15 cellular contexts compared by ENCODE assay signal in genomic region chr15:83850015-83850414, GRCh38.
DNase-seq lines count a peak whose midpoint lies in the region; ATAC-seq, FAIRE-seq and TF ChIP-seq lines count a peak whose summit lies in the region.
"Had no signal": no experiment of that assay in that cellular context is flagged by ENCODE, and none has a peak within 500 bp of the region (broad histone marks: within the 10 kb centered on the region; RNA-seq: fewer than 3 reads in every experiment).

No MANE protein-coding gene starts in this region.

- no peak overlapping the region for H2BK5ac ChIP-seq in H9 (ENCODE audit: insufficient read length, low read length)

- H3K4me1 ChIP-seq in HEK293 (ENCODE audit: control insufficient read depth, insufficient read depth, low read length): no peaks in the 10 kb centered on the region
- peaks cover 15 to 64% (median 60%) of the 10 kb centered on the region in 4 donors for H3K4me1 ChIP-seq in esophagus muscularis mucosa
- peaks cover 0 to 74% (median 50%) of the 10 kb centered on the region in 4 donors for H3K4me1 ChIP-seq in sigmoid colon
- H3K4me1 ChIP-seq in H9 (ENCODE audit: insufficient read depth, low read length): no peaks in the 10 kb centered on the region
- H3K4me1 ChIP-seq: BLaER1 had no signal

- no peak overlapping the region for H3K18ac ChIP-seq in H9 (ENCODE audit: insufficient read length, low read depth, low read length)

- no peaks in the 10 kb centered on the region for H3K23me2 ChIP-seq in H9 (ENCODE audit: insufficient read length, low read depth, low read length, poor library complexity, severe bottlenecking)

- no peaks in the 10 kb centered on the region; a peak in 1 of 4 replicates for H3K4me1 Mint-ChIP-seq in H9
- H3K4me1 Mint-ChIP-seq: IgD-negative memory B cell had no signal

- H3K4me3 ChIP-seq in HEK293 (ENCODE audit: low read depth, low read length): no peak overlapping the region
- H3K4me3 ChIP-seq in esophagus muscularis mucosa: no peak overlapping the region
- H3K4me3 ChIP-seq in sigmoid colon: no peak overlapping the region
- H3K4me3 ChIP-seq: BLaER1 had no signal

- no peak overlapping the region for H4K91ac ChIP-seq in H9 (ENCODE audit: insufficient read length, low read depth, low read length)

- no peaks in the 10 kb centered on the region for H3K27me3 Mint-ChIP-seq in H9 (ENCODE audit: low read depth)

- H3K36me3 Mint-ChIP-seq in H9 (ENCODE audit: insufficient read depth in 1 of 3, low read depth in 3 of 3): no peaks in the 10 kb centered on the region

- no peak for ATAC-seq in HG03439 (IDR thresholded peaks at IDR 0.05; ENCODE audit: unreplicated experiment)

- H3K79me2 ChIP-seq in H9 (ENCODE audit: insufficient read depth, low read length): 0 out of 2 replicates have a peak, but pooled peaks cover 2% of the 10 kb centered on the region

- TF ChIP-seq EP300 in esophagus muscularis mucosa (IDR thresholded peaks at IDR 0.05) (no peak), sigmoid colon (IDR thresholded peaks at IDR 0.05) (no peak)

- H4K20me1 ChIP-seq in H9 (ENCODE audit: control insufficient read depth, insufficient read depth, insufficient read length): no peaks in the 10 kb centered on the region
- H4K20me1 ChIP-seq: BLaER1 had no signal

- no peak overlapping the region for H3T11ph ChIP-seq in H9 (ENCODE audit: low read length)

- WGBS in esophagus muscularis mucosa: 52% methylated on average over 5 of the region's 5 CpGs
- WGBS in sigmoid colon, 2 donors: 44 to 67% methylated on average over 5 of the region's 5 CpGs
- WGBS in H9 (ENCODE audit: extremely low coverage, insufficient read length, low lambda C conversion rate): no CpG with 5 or more reads among the region's 5 CpGs

- no peak for TF ChIP-seq POLR2A in esophagus muscularis mucosa (IDR thresholded peaks at IDR 0.05; ENCODE audit: low read depth)
- TF ChIP-seq POLR2A in sigmoid colon (IDR thresholded peaks at IDR 0.05): no peak

- H3K27ac ChIP-seq in HEK293 (ENCODE audit: extremely low read depth, low read depth, low read length): no peak overlapping the region
- H3K27ac ChIP-seq in esophagus muscularis mucosa (replicated peaks in 1 of 4): peak overlapping the region; percentile 21 to 82 (median 48)
- H3K27ac ChIP-seq in sigmoid colon: peak overlapping the region in 3 of 4 donors; percentile 60 to 76 (median 71)
- no peak overlapping the region for H3K27ac ChIP-seq in H9 (ENCODE audit: insufficient read length, low read depth, low read length)
- H3K27ac ChIP-seq: BLaER1 had no signal

- no peak overlapping the region for H3K4me2 ChIP-seq in H9 (ENCODE audit: insufficient read depth, insufficient read length, low read length)
- H3K4me2 ChIP-seq: BLaER1, SK-N-SH had no signal

- H3K9me3 Mint-ChIP-seq in H9: no peaks in the 10 kb centered on the region
- H3K9me3 Mint-ChIP-seq: IgD-negative memory B cell had no signal

- H3K9ac ChIP-seq in H9 (ENCODE audit: extremely low read depth, insufficient read length, low read length): no peak overlapping the region
- H3K9ac ChIP-seq: BLaER1, SK-N-SH had no signal

- POLR2A ChIA-PET in HEK293 (lab: Yijun Ruan, JAX): no interaction called here

- H3K79me1 ChIP-seq in H9 (ENCODE audit: insufficient read depth, low read depth, low read length, poor library complexity, severe bottlenecking): no peaks in the 10 kb centered on the region

- CTCF ChIA-PET in HEK293 (lab: Yijun Ruan, JAX): interaction anchor here (0.6 kb wide), 1 partner anchor 246 kb away, joined by 3 read pairs; no protein-coding TSS in a partner anchor

- H4K5ac ChIP-seq in H9 (ENCODE audit: insufficient read length, low read depth, low read length): no peak overlapping the region

- H3K36me3 ChIP-seq in HEK293 (ENCODE audit: control insufficient read depth in 2 of 2, insufficient read depth in 1 of 2, low read length in 2 of 2) (no peaks in the 10 kb centered on the region), esophagus muscularis mucosa (no peaks in the 10 kb centered on the region), sigmoid colon (no peaks in the 10 kb centered on the region)
- H3K36me3 ChIP-seq: BLaER1 had no signal

- H3K9me3 ChIP-seq in HEK293 (ENCODE audit: control insufficient read depth, insufficient read depth, low read depth, low read length): no peaks in the 10 kb centered on the region
- H3K9me3 ChIP-seq in esophagus muscularis mucosa: no peaks in the 10 kb centered on the region
- no peaks in the 10 kb centered on the region for H3K9me3 ChIP-seq in sigmoid colon
- no peaks in the 10 kb centered on the region for H3K9me3 ChIP-seq in H9 (ENCODE audit: control insufficient read depth, low read depth, low read length)
- H3K9me3 ChIP-seq: BLaER1, SK-N-SH had no signal

- H2BK12ac ChIP-seq in H9 (ENCODE audit: insufficient read length, low read depth, low read length): no peak overlapping the region

- DNase-seq in NCI-H524 treated with DMSO at 0.1 percent for 48 hours (lab: John Stamatoyannopoulos, UW) (peak; percentile 21), esophagus muscularis mucosa (ENCODE audit: extremely low spot score) (no peak), sigmoid colon (no peak), RCC 7860 (ENCODE audit: low spot score) (no peak), H9 (no peak)
- DNase-seq: NCI-H1436; NCI-H2081; NCI-H526; NK-92 treated with Interleukin-12 subunit alpha and Interleukin-12 subunit beta, amount 100 ng/mL, for 24 hours; SK-N-SH had no signal

- H3K27me3 ChIP-seq in esophagus muscularis mucosa (no peaks in the 10 kb centered on the region), sigmoid colon (no peaks in the 10 kb centered on the region), H9 (ENCODE audit: insufficient read depth, low read length) (no peaks in the 10 kb centered on the region)
- H3K27me3 ChIP-seq: BLaER1 had no signal

- no peak overlapping the region for H3K14ac ChIP-seq in H9 (ENCODE audit: insufficient read depth, low read length)

- H2AK5ac ChIP-seq in H9 (ENCODE audit: insufficient read length, low read length): no peak overlapping the region

- H2BK20ac ChIP-seq in H9 (ENCODE audit: low read depth, low read length, poor library complexity, severe bottlenecking): no peak overlapping the region

- H3K23ac ChIP-seq in H9 (ENCODE audit: insufficient read length, low read depth, low read length): no peak overlapping the region

- H2BK15ac ChIP-seq in H9 (ENCODE audit: low read depth, low read length): no peak overlapping the region

- no peak for TF ChIP-seq CTCF in HEK293 (tag by site-specific recombination; IDR thresholded peaks at IDR 0.05)
- no peak for TF ChIP-seq CTCF in esophagus muscularis mucosa (IDR thresholded peaks at IDR 0.05)
- TF ChIP-seq CTCF in sigmoid colon (IDR thresholded peaks at IDR 0.05): no peak
- TF ChIP-seq CTCF in H9 (conservative IDR thresholded peaks at IDR 0.05): no peak

- H4K8ac ChIP-seq in H9 (replicated peaks; ENCODE audit: insufficient read length, low read depth, low read length): no peak overlapping the region

- no peak overlapping the region for H3K4me3 Mint-ChIP-seq in H9
- H3K4me3 Mint-ChIP-seq: IgD-negative memory B cell had no signal

- intact Hi-C loops in esophagus muscularis mucosa (cut with DNase I) (no loop called here), sigmoid colon (cut with DNase I) (no loop called here)

- no peak overlapping the region for H2AFZ ChIP-seq in H9 (ENCODE audit: low read length)

- no peak overlapping the region for H3K27ac Mint-ChIP-seq in H9
- H3K27ac Mint-ChIP-seq: IgD-negative memory B cell had no signal

- no peak overlapping the region for H2BK120ac ChIP-seq in H9 (ENCODE audit: low read depth, low read length, poor library complexity, severe bottlenecking)

- no peak overlapping the region for H3K4ac ChIP-seq in H9 (ENCODE audit: low read depth, low read length)

- FAIRE-seq in RCC 7860 (lab: Jason Lieb, UNC): no peak
- FAIRE-seq: H54 had no signal

- H3K56ac ChIP-seq in H9 (ENCODE audit: insufficient read length, low read depth, low read length): no peak overlapping the region

TF ChIP-seq in HEK293, 187 proteins besides CTCF, POLR2A, EP300 and RAD21:
- TF ChIP-seq, protein P1, sequence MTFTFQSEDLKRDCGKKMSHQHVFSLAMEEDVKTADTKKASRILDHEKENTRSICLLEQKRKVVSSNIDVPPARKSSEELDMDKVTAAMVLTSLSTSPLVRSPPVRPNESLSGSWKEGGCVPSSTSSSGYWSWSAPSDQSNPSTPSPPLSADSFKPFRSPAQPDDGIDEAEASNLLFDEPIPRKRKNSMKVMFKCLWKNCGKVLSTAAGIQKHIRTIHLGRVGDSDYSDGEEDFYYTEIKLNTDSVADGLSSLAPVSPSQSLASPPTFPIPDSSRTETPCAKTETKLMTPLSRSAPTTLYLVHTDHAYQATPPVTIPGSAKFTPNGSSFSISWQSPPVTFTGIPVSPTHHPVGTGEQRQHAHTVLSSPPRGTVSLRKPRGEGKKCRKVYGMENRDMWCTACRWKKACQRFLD (tag by site-specific recombination; IDR thresholded peaks at IDR 0.05): no peak
- no peak for TF ChIP-seq ZNF274 (IDR thresholded peaks at IDR 0.05; ENCODE audit: low read length)
- TF ChIP-seq ZNF274 (tag by site-specific recombination; IDR thresholded peaks at IDR 0.05; ENCODE audit: borderline replicate concordance): peak; percentile 67; the same call in 1 of the 2 replicates

Comparison
In these comparisons a context has a peak if more than half of its experiments do, and no peak if none do; other contexts are left out.
1. H3K27ac ChIP-seq: peak in esophagus muscularis mucosa (4 of 4) and sigmoid colon (3 of 4); none in HEK293 (single experiment) and H9 (single experiment).